In the genomic region with DNA sequence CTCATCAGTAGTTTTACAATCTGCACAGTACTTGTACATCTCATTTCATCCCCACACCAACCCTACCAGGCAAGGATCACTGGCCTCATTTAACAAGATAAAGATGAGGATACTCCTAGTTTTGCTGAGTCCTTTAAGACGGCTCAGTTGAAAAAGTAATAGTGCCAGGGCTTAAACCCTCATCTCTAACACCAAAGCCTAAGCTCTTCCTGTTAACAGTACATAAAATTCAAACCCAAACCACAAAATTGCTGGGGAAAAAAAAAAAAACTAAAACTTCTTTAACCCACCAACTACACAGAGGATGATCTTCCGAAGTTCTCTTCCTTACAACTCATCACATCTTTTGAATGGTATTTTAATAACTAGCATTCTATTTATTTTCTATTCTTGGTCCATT, we compare ENCODE assay signal across 9 cellular contexts. TPM values are rescaled to one million over a fixed set of nuclear protein-coding genes. Genes with fewer than 3 reads are reported as not detected.
A peak's percentile ranks its signal among the peaks of the same experiment; 100 is the strongest.
DNase-seq lines count a peak whose midpoint lies in the region; ATAC-seq, FAIRE-seq and TF ChIP-seq lines count a peak whose summit lies in the region.
"Had no signal": no experiment of that assay in that cellular context is flagged by ENCODE, and none has a peak within 500 bp of the region (broad histone marks: within the 10 kb centered on the region; RNA-seq: fewer than 3 reads in every experiment).

No MANE protein-coding gene starts in this region.

- peaks cover 0 to 38% of the 10 kb centered on the region in 2 donors for H3K4me1 ChIP-seq in right atrium auricular region
- peaks cover 4% of the 10 kb centered on the region for H3K4me1 ChIP-seq in mesenchymal stem cell (ENCODE audit: control insufficient read depth, insufficient read depth, low read depth, low read length)

- ATAC-seq in Right ventricle myocardium inferior (no peak), GM19463 (IDR thresholded peaks at IDR 0.05; ENCODE audit: unreplicated experiment) (no peak), GM21737 (IDR thresholded peaks at IDR 0.05; ENCODE audit: unreplicated experiment) (no peak)

- no peak overlapping the region for H2BK5ac ChIP-seq in mesenchymal stem cell (ENCODE audit: low read depth, low read length, poor library complexity, severe bottlenecking)

- peaks cover 18% of the 10 kb centered on the region for H3K27me3 Mint-ChIP-seq in brain

- TF ChIP-seq CTCF in right atrium auricular region (IDR thresholded peaks at IDR 0.05) (no peak), brain (conservative IDR thresholded peaks at IDR 0.05) (no peak)

- H3K27me3 ChIP-seq in right atrium auricular region (no peaks in the 10 kb centered on the region), mesenchymal stem cell (ENCODE audit: control insufficient read depth in 1 of 2, insufficient read depth in 1 of 2, low read length in 2 of 2) (no peaks in the 10 kb centered on the region)

- peak overlapping the region; percentile 99 for H3K9ac ChIP-seq in mesenchymal stem cell (ENCODE audit: low read length)

- peaks cover 16% of the 10 kb centered on the region for H3K36me3 Mint-ChIP-seq in brain

- H2BK120ac ChIP-seq in mesenchymal stem cell (ENCODE audit: low read depth, low read length), result no peak overlapping the region

- H3K9me3 Mint-ChIP-seq in brain, result peaks cover 0 to 4% (median 0%) of the 10 kb centered on the region in 5 experiments

- no peak overlapping the region for H2BK15ac ChIP-seq in mesenchymal stem cell (ENCODE audit: low read depth, poor library complexity, severe bottlenecking)

- H3K79me1 ChIP-seq in mesenchymal stem cell (replicated peaks; ENCODE audit: low read length, poor library complexity, severe bottlenecking), result no peaks in the 10 kb centered on the region

- H2BK12ac ChIP-seq in mesenchymal stem cell (ENCODE audit: low read length in 2 of 2), result no peak overlapping the region

- peak overlapping the region in 1 of 2 experiments; percentile 26 for H3K4ac ChIP-seq in mesenchymal stem cell (ENCODE audit: low read depth in 1 of 2, low read length in 2 of 2)

- DNase-seq in right atrium auricular region (ENCODE audit: low spot score), result no peak
- no peak for DNase-seq in Right ventricle myocardium inferior (ENCODE audit: missing footprints)
- peak; percentile 11 for DNase-seq in mesenchymal stem cell
- no peak for DNase-seq in GM19239 (ENCODE audit: insufficient read length, low spot score)
- no peak for DNase-seq in stimulated activated CD4-positive, alpha-beta T cell treated with anti-CD3 and anti-CD28 coated beads, Interleukin-15, amount 100 ng/mL, for 24 hours

- intact Hi-C loops in Right ventricle myocardium inferior (cut with DNase I), result no loop called here

- peaks cover 14% of the 10 kb centered on the region for H3K36me3 ChIP-seq in right atrium auricular region
- peaks cover 0 to 37% of the 10 kb centered on the region in 2 experiments for H3K36me3 ChIP-seq in mesenchymal stem cell (ENCODE audit: control insufficient read depth in 1 of 2, insufficient read depth in 2 of 2, low read depth in 1 of 2, low read length in 2 of 2)

- peak overlapping the region in 1 of 2 experiments; percentile 94 for H3K23ac ChIP-seq in mesenchymal stem cell (ENCODE audit: low read length in 2 of 2)

- no peak overlapping the region for H3K27ac ChIP-seq in right atrium auricular region
- H3K27ac ChIP-seq in mesenchymal stem cell (ENCODE audit: low read length, poor library complexity, severe bottlenecking), result no peak overlapping the region

- 78% methylated on average over 1 of the region's 2 CpGs for WGBS in mesenchymal stem cell

- H3K4me3 Mint-ChIP-seq in brain, result peak overlapping the region; percentile 91 to 98 (median 95)

- H3K27ac Mint-ChIP-seq in brain, result peak overlapping the region; percentile 94 to 96 (median 94)

- H4K91ac ChIP-seq in mesenchymal stem cell (ENCODE audit: low read length), result no peak overlapping the region

- no peak for FAIRE-seq in GM19239 (lab: Jason Lieb, UNC)
- FAIRE-seq: G401.6 had no signal

- peaks cover 49% of the 10 kb centered on the region for H3K4me1 Mint-ChIP-seq in brain

- peak overlapping the region; percentile 73 for H3K4me2 ChIP-seq in mesenchymal stem cell (ENCODE audit: low read length, poor library complexity, severe bottlenecking)

- no peak overlapping the region for H3K18ac ChIP-seq in mesenchymal stem cell (ENCODE audit: low read depth in 1 of 2, low read length in 2 of 2)

- H3K14ac ChIP-seq in mesenchymal stem cell (ENCODE audit: low read length in 2 of 2), result peak overlapping the region in 1 of 2 experiments; percentile 15

- H4K8ac ChIP-seq in mesenchymal stem cell (ENCODE audit: low read length), result no peak overlapping the region

- H3K9me3 ChIP-seq in right atrium auricular region (no peaks in the 10 kb centered on the region), mesenchymal stem cell (ENCODE audit: control insufficient read depth, low read length) (no peaks in the 10 kb centered on the region)

- H2AK5ac ChIP-seq in mesenchymal stem cell (ENCODE audit: low read length, severe bottlenecking), result no peak overlapping the region

- H3K4me3 ChIP-seq in right atrium auricular region (peak overlapping the region; percentile 74 to 80), mesenchymal stem cell (ENCODE audit: insufficient read depth in 1 of 2, low read depth in 1 of 2, low read length in 2 of 2) (peak overlapping the region in 1 of 2 experiments; percentile 99)

- no peak overlapping the region for H2AFZ ChIP-seq in mesenchymal stem cell (ENCODE audit: low read depth, low read length)

RNA-seq across cellular contexts. Expression of gene SAR1A, which starts 1.3 kb away (rescaled TPM):
- 10 to 100 TPM; 57.5 to 60.3 TPM for total RNA-seq in right atrium auricular region
- total RNA-seq in Right ventricle myocardium inferior, result 86.0 TPM
- polyA plus RNA-seq in brain (ENCODE audit: insufficient read depth, low read depth, low replicate concordance), result 28.8 TPM
- 103 TPM for polyA plus RNA-seq in mesenchymal stem cell (2013, experiment 1 of 2)
- 104 TPM for polyA plus RNA-seq in mesenchymal stem cell (2013, experiment 2 of 2)

RNA-seq across cellular contexts. Expression of gene TYSND1, which starts 22.5 kb away (rescaled TPM):
- total RNA-seq in right atrium auricular region, result 1 to 10 TPM; 4.4 to 4.9 TPM
- total RNA-seq in Right ventricle myocardium inferior, result 6.2 TPM
- polyA plus RNA-seq in brain (ENCODE audit: insufficient read depth, low read depth, low replicate concordance), result 6.2 TPM
- polyA plus RNA-seq in mesenchymal stem cell (2013, experiment 1 of 2), result 4.0 TPM
- 4.1 TPM for polyA plus RNA-seq in mesenchymal stem cell (2013, experiment 2 of 2)

RNA-seq across cellular contexts. Expression of gene AIFM2, which starts 36.4 kb away (rescaled TPM):
- 10 to 100 TPM in 1 of 2 donors, 1 to 10 TPM in 1; 6.2 to 12.0 TPM for total RNA-seq in right atrium auricular region
- 20.2 TPM for total RNA-seq in Right ventricle myocardium inferior
- polyA plus RNA-seq in brain (ENCODE audit: insufficient read depth, low read depth, low replicate concordance), result 3.9 TPM
- 10.2 TPM for polyA plus RNA-seq in mesenchymal stem cell (2013, experiment 1 of 2)
- 10.0 TPM for polyA plus RNA-seq in mesenchymal stem cell (2013, experiment 2 of 2)
